ENCODE assay signal across 20 cellular contexts in genomic region chr5:62314431-62314830, GRCh38. TPM values are rescaled to one million over a fixed set of nuclear protein-coding genes. Genes with fewer than 3 reads are reported as not detected.
A peak's percentile ranks its signal among the peaks of the same experiment; 100 is the strongest.
DNase-seq lines count a peak whose midpoint lies in the region; ATAC-seq and TF ChIP-seq lines count a peak whose summit lies in the region.
"Had no signal": no experiment of that assay in that cellular context is flagged by ENCODE, and none has a peak within 500 bp of the region (broad histone marks: within the 10 kb centered on the region; RNA-seq: fewer than 3 reads in every experiment).

No MANE protein-coding gene starts in this region.

- no peaks in the 10 kb centered on the region for H3K36me3 ChIP-seq in CD4-positive, alpha-beta memory T cell (ENCODE audit: insufficient read depth, low read length)
- peaks cover 14% of the 10 kb centered on the region for H3K36me3 ChIP-seq in DND-41 (ENCODE audit: insufficient read depth, low read length)
- H3K36me3 ChIP-seq: tibial artery had no signal

- ATAC-seq in DND-41 (ENCODE audit: insufficient read depth, low read depth) (peak; percentile 45; the same call in 2 of the 3 replicates), GM21515 (IDR thresholded peaks at IDR 0.05; ENCODE audit: unreplicated experiment) (no peak)
- ATAC-seq: HCT116, mucosa of descending colon, SK-N-SH treated with all-trans-retinoic acid at 6 μM for 48 hours had no signal

- no peak for TF ChIP-seq CTCF in DND-41 (IDR thresholded peaks at IDR 0.05; ENCODE audit: borderline replicate concordance, extremely low read depth, low read length, poor library complexity, severe bottlenecking)

- no peak overlapping the region for H3K9ac ChIP-seq in DND-41 (ENCODE audit: low read depth, low read length)

- DNase-seq in CD4-positive, alpha-beta memory T cell, result no peak
- DNase-seq in DND-41, result no peak
- DNase-seq in activated CD4-positive, alpha-beta memory T cell treated with anti-CD3 and anti-CD28 coated beads for 36 hours, result no peak
- DNase-seq in immature natural killer cell, result no peak
- no peak for DNase-seq in NCI-H748 treated with DMSO at 0.1 percent for 48 hours (lab: John Stamatoyannopoulos, UW)
- no peak for DNase-seq in AG20443 (ENCODE audit: low spot score)
- DNase-seq: activated T-cell treated with anti-CD3 and anti-CD28 coated beads for 4 hours; AML-193; Calu3; dermis blood vessel endothelial cell; mucosa of descending colon; NCI-H1417; NCI-H524 treated with DMSO at 0.1 percent for 48 hours; RPMI8226; stimulated activated naive CD4-positive, alpha-beta T cell treated with Interleukin-2 at 50 U/mL for 16 hours; tibial artery had no signal

- H3K9me3 Mint-ChIP-seq in CD4-positive, alpha-beta memory T cell, result no peaks in the 10 kb centered on the region
- no peaks in the 10 kb centered on the region for H3K9me3 Mint-ChIP-seq in activated CD4-positive, alpha-beta memory T cell treated with anti-CD3 and anti-CD28 coated beads for 36 hours
- H3K9me3 Mint-ChIP-seq in immature natural killer cell, result no peaks in the 10 kb centered on the region

- intact Hi-C loops in CD4-positive, alpha-beta memory T cell (cut with micrococcal nuclease), result no loop called here
- intact Hi-C loops in activated CD4-positive, alpha-beta memory T cell treated with anti-CD3 and anti-CD28 coated beads for 36 hours (cut with micrococcal nuclease), result loop anchor here (2.0 kb wide), 1 partner anchor 14 kb away; no protein-coding TSS in a partner anchor

- H3K27ac ChIP-seq in CD4-positive, alpha-beta memory T cell (ENCODE audit: low read depth, low read length), result no peak overlapping the region
- H3K27ac ChIP-seq in DND-41 (ENCODE audit: low read length), result no peak overlapping the region
- H3K27ac ChIP-seq: skin epidermis, tibial artery had no signal

- H3K9me3 ChIP-seq in CD4-positive, alpha-beta memory T cell (ENCODE audit: control insufficient read depth in 1 of 2, low read length in 2 of 2), result no peaks in the 10 kb centered on the region
- H3K9me3 ChIP-seq in DND-41 (ENCODE audit: insufficient read depth, low read length, severe bottlenecking), result no peaks in the 10 kb centered on the region
- H3K9me3 ChIP-seq: mucosa of descending colon, tibial artery had no signal

- peaks cover 92% of the 10 kb centered on the region for H4K20me1 ChIP-seq in DND-41 (ENCODE audit: insufficient read depth, low read length)

- peaks cover 67 to 94% (median 81%) of the 10 kb centered on the region in 4 donors for H3K4me1 Mint-ChIP-seq in CD4-positive, alpha-beta memory T cell
- peaks cover 83% of the 10 kb centered on the region for H3K4me1 Mint-ChIP-seq in activated CD4-positive, alpha-beta memory T cell treated with anti-CD3 and anti-CD28 coated beads for 36 hours (ENCODE audit: low read depth)
- peaks cover 90 to 95% of the 10 kb centered on the region in 2 donors for H3K4me1 Mint-ChIP-seq in immature natural killer cell

- no peak overlapping the region for H3K4me2 ChIP-seq in DND-41 (ENCODE audit: insufficient read depth, low read length)

- H3K27ac Mint-ChIP-seq in CD4-positive, alpha-beta memory T cell, result peak overlapping the region in 5 of 7 donors; percentile 31 to 85 (median 52)
- peak overlapping the region; percentile 44 for H3K27ac Mint-ChIP-seq in activated CD4-positive, alpha-beta memory T cell treated with anti-CD3 and anti-CD28 coated beads for 36 hours
- peak overlapping the region in 5 of 6 donors; percentile 25 to 67 (median 43) for H3K27ac Mint-ChIP-seq in immature natural killer cell

- H2AFZ ChIP-seq in DND-41 (ENCODE audit: low read depth, low read length), result no peak overlapping the region

- no peaks in the 10 kb centered on the region for H3K27me3 Mint-ChIP-seq in CD4-positive, alpha-beta memory T cell
- no peaks in the 10 kb centered on the region for H3K27me3 Mint-ChIP-seq in activated CD4-positive, alpha-beta memory T cell treated with anti-CD3 and anti-CD28 coated beads for 36 hours
- no peaks in the 10 kb centered on the region for H3K27me3 Mint-ChIP-seq in immature natural killer cell (ENCODE audit: low read depth in 3 of 3)

- H3K4me3 ChIP-seq in CD4-positive, alpha-beta memory T cell (ENCODE audit: low read length in 2 of 2), result no peak overlapping the region
- H3K4me3 ChIP-seq in DND-41 (ENCODE audit: low read depth in 1 of 2, low read length in 2 of 2), result no peak overlapping the region
- H3K4me3 ChIP-seq: mucosa of descending colon, skin epidermis, tibial artery had no signal

- H3K79me2 ChIP-seq in DND-41 (ENCODE audit: insufficient read depth, low read length), result peaks cover 100% of the 10 kb centered on the region

- peaks cover 98% of the 10 kb centered on the region for H3K4me1 ChIP-seq in CD4-positive, alpha-beta memory T cell (ENCODE audit: insufficient read depth, low read length)
- peaks cover 9% of the 10 kb centered on the region for H3K4me1 ChIP-seq in DND-41 (ENCODE audit: insufficient read depth, low read length)

- H3K4me3 Mint-ChIP-seq in CD4-positive, alpha-beta memory T cell, result peak overlapping the region in 6 of 8 donors; percentile 37 to 74 (median 53)
- no peak overlapping the region for H3K4me3 Mint-ChIP-seq in activated CD4-positive, alpha-beta memory T cell treated with anti-CD3 and anti-CD28 coated beads for 36 hours
- peak overlapping the region in 3 of 5 donors; percentile 3 to 32 (median 25) for H3K4me3 Mint-ChIP-seq in immature natural killer cell

- H3K36me3 Mint-ChIP-seq in CD4-positive, alpha-beta memory T cell, result peaks cover 12 to 31% of the 10 kb centered on the region in 2 donors
- peaks cover 25% of the 10 kb centered on the region for H3K36me3 Mint-ChIP-seq in activated CD4-positive, alpha-beta memory T cell treated with anti-CD3 and anti-CD28 coated beads for 36 hours
- H3K36me3 Mint-ChIP-seq in immature natural killer cell, result peaks cover 0 to 3% (median 0%) of the 10 kb centered on the region in 3 donors

- POLR2A ChIA-PET in CD4-positive, alpha-beta memory T cell (lab: Charles Lee; ENCODE audit: partially characterized antibody), result interaction anchor here (0.9 kb wide), 1 partner anchor 8 kb away, joined by 3 read pairs; the partner anchor contains the start of gene KIF2A
- POLR2A ChIA-PET in activated CD4-positive, alpha-beta memory T cell treated with anti-CD3 and anti-CD28 coated beads for 36 hours (lab: Charles Lee), result no interaction called here

- no peaks in the 10 kb centered on the region for H3K27me3 ChIP-seq in CD4-positive, alpha-beta memory T cell (ENCODE audit: insufficient read depth, low read length)
- no peaks in the 10 kb centered on the region for H3K27me3 ChIP-seq in DND-41 (ENCODE audit: insufficient read depth, low read length, poor library complexity)
- H3K27me3 ChIP-seq: tibial artery had no signal

- CTCF ChIA-PET in CD4-positive, alpha-beta memory T cell (lab: Charles Lee; ENCODE audit: partially characterized antibody), result interaction anchor here (0.8 to 3.3 kb wide), 4 partner anchors 9 to 90 kb away, joined by 3 to 12 read pairs (median 4); no protein-coding TSS in a partner anchor
- CTCF ChIA-PET in activated CD4-positive, alpha-beta memory T cell treated with anti-CD3 and anti-CD28 coated beads for 36 hours (lab: Charles Lee), result interaction anchor here (0.6 to 1.1 kb wide), 4 partner anchors 9 to 90 kb away, joined by 3 to 5 read pairs (median 3); partner anchors contain the start of gene KIF2A

RNA-seq across cellular contexts. Expression of gene KIF2A, which starts 8.4 kb away (rescaled TPM):
- total RNA-seq in CD4-positive, alpha-beta memory T cell, result 100 to 1,000 TPM; 151 to 157 TPM
- 100 to 1,000 TPM; 133 to 158 TPM for polyA plus RNA-seq in CD4-positive, alpha-beta memory T cell
- total RNA-seq in activated CD4-positive, alpha-beta memory T cell treated with anti-CD3 and anti-CD28 coated beads for 36 hours, result 100 to 1,000 TPM; 209 TPM
- 100 to 1,000 TPM in 2 of 3 donors, 10 to 100 TPM in 1; 72.0 to 135 (median 103) TPM for polyA plus RNA-seq in immature natural killer cell
